In genomic region chr12:31855427-31855826, GRCh38 we compare ENCODE assay signal across 29 cellular contexts.
"Had no signal": no experiment of that assay in that cellular context is flagged by ENCODE, and none has a peak within 500 bp of the region (broad histone marks: within the 10 kb centered on the region; RNA-seq: fewer than 3 reads in every experiment).

No MANE protein-coding gene starts in this region.

- H3K4me2 ChIP-seq: smooth muscle cell had no signal

- ATAC-seq: naive thymus-derived CD8-positive, alpha-beta T cell; natural killer cell treated with Interleukin-12 subunit alpha and Interleukin-12 subunit beta and Interleukin-15 and Interleukin-18, amount 100 ng/mL, for 72 hours; psoas muscle; right cardiac atrium; sciatic nerve; stimulated activated memory B cell treated with anti-CD40 and anti-IgM and Interleukin-4, amounts not matched to agents 10 μg/mL and 1 μg/mL and 100 μg/mL, for 72 hours; stimulated activated naive CD8-positive, alpha-beta T cell treated with anti-CD3 and anti-CD28 coated beads, Interleukin-15, amount 100 ng/mL, for 72 hours; stimulated activated naive CD8-positive, alpha-beta T cell treated with anti-CD3 and anti-CD28 coated beads, Interleukin-15, Interleukin-2, amounts not matched to agents 100 U/mL and 50 U/mL, for 24 hours; upper lobe of right lung had no signal

- H3K36me3 ChIP-seq: ovary, suprapubic skin, tibial artery, transverse colon, upper lobe of right lung, uterus had no signal

- H3K27me3 ChIP-seq: ovary, spleen, suprapubic skin, testis, tibial artery, transverse colon, upper lobe of right lung, uterus had no signal

- H3K4me3 ChIP-seq: ovary, psoas muscle, skin epidermis, smooth muscle cell, spleen, suprapubic skin, testis, tibial artery, transverse colon, upper lobe of right lung, uterus had no signal

- H3K9me3 ChIP-seq: ovary, testis, uterus had no signal

- DNase-seq: naive thymus-derived CD8-positive, alpha-beta T cell; nephron progenitor cell; occipital lobe; ovary; posterior cingulate gyrus; psoas muscle; right cardiac atrium; spleen; stimulated activated CD4-positive, alpha-beta T cell treated with anti-CD3 and anti-CD28 coated beads, Interleukin-12 subunit alpha, Interleukin-12 subunit beta, amount 100 ng/mL, for 4 hours; stimulated activated CD4-positive, alpha-beta T cell treated with anti-CD3 and anti-CD28 coated beads, Interleukin-1b, Interleukin-23, amount 100 ng/mL, for 48 hours; stimulated activated CD4-positive, alpha-beta T cell treated with anti-CD3 and anti-CD28 coated beads, Interleukin-4, amount 100 ng/mL, for 1 hour; stimulated activated CD4-positive, alpha-beta T cell treated with anti-CD3 and anti-CD28 coated beads, Interleukin-4, amount 100 ng/mL, for 4 hours; stimulated activated CD8-positive, alpha-beta memory T cell treated with anti-CD3 and anti-CD28 coated beads, Interleukin-4, amount 100 ng/mL, for 48 hours; stimulated activated naive CD4-positive, alpha-beta T cell; stimulated activated naive CD8-positive, alpha-beta T cell treated with anti-CD3 and anti-CD28 coated beads, Interleukin-15, amount 100 ng/mL, for 72 hours; stimulated activated naive CD8-positive, alpha-beta T cell treated with anti-CD3 and anti-CD28 coated beads, Interleukin-15, Interleukin-2, amounts not matched to agents 100 U/mL and 50 U/mL, for 24 hours; substantia nigra; testis; tibial artery; transverse colon; upper lobe of right lung; uterus had no signal

- H3K4me1 ChIP-seq: parathyroid adenoma, psoas muscle, suprapubic skin, testis, transverse colon, upper lobe of right lung, uterus had no signal

- H3K79me2 ChIP-seq: parathyroid adenoma had no signal

- H3K9ac ChIP-seq: parathyroid adenoma had no signal

- H2AFZ ChIP-seq: parathyroid adenoma had no signal

- H3K27ac ChIP-seq: ovary, parathyroid adenoma, psoas muscle, skin epidermis, suprapubic skin, testis, tibial artery, transverse colon, upper lobe of right lung, uterus had no signal
